18 cellular contexts compared by ENCODE assay signal in genomic region chr12:102757874-102758244, GRCh38.
"Had no signal": no experiment of that assay in that cellular context is flagged by ENCODE, and none has a peak within 500 bp of the region (broad histone marks: within the 10 kb centered on the region; RNA-seq: fewer than 3 reads in every experiment).

No MANE protein-coding gene starts in this region.

- DNase-seq: activated CD4-positive, alpha-beta memory T cell treated with anti-CD3 and anti-CD28 coated beads, Interleukin-2, amount 10 ng/mL, durations not matched to agents 7 days and 5 days; activated T-cell treated with anti-CD3 and anti-CD28 coated beads, Interleukin-2, amount 50 U/mL, for 24 hours; amniotic stem cell; cerebellar nuclear complex; effector CD8-positive, alpha-beta T cell; mucosa of descending colon; naive thymus-derived CD4-positive, alpha-beta T cell; retina; small intestine; stimulated activated CD4-positive, alpha-beta T cell treated with anti-CD3 and anti-CD28 coated beads, Interleukin-4, amount 100 ng/mL, for 24 hours; stimulated activated CD8-positive, alpha-beta memory T cell treated with anti-CD3 and anti-CD28 coated beads, Interleukin-4, amount 100 ng/mL, for 48 hours; stimulated activated naive CD8-positive, alpha-beta T cell treated with anti-CD3 and anti-CD28 coated beads, Interleukin-15, amount 100 ng/mL, for 72 hours; transverse colon; WERI-Rb-1 had no signal

- H3K36me3 Mint-ChIP-seq: activated naive CD4-positive, alpha-beta T cell treated with anti-CD3 and anti-CD28 coated beads, Interleukin-2, amount 50 U/mL, for 24 hours; naive thymus-derived CD4-positive, alpha-beta T cell had no signal

- H3K9me3 Mint-ChIP-seq: activated CD4-positive, alpha-beta memory T cell treated with anti-CD3 and anti-CD28 coated beads, Interleukin-2, amount 10 ng/mL, durations not matched to agents 7 days and 5 days; activated naive CD4-positive, alpha-beta T cell treated with anti-CD3 and anti-CD28 coated beads, Interleukin-2, amount 50 U/mL, for 24 hours; activated T-cell treated with anti-CD3 and anti-CD28 coated beads, Interleukin-2, amount 50 U/mL, for 24 hours; stimulated activated naive CD8-positive, alpha-beta T cell treated with anti-CD3 and anti-CD28 coated beads, Interleukin-15, amount 100 ng/mL, for 72 hours had no signal

- H3K4me1 Mint-ChIP-seq: activated CD4-positive, alpha-beta memory T cell treated with anti-CD3 and anti-CD28 coated beads, Interleukin-2, amount 10 ng/mL, durations not matched to agents 7 days and 5 days; activated naive CD4-positive, alpha-beta T cell treated with anti-CD3 and anti-CD28 coated beads, Interleukin-2, amount 50 U/mL, for 24 hours; naive thymus-derived CD4-positive, alpha-beta T cell; stimulated activated naive CD8-positive, alpha-beta T cell treated with anti-CD3 and anti-CD28 coated beads, Interleukin-15, amount 100 ng/mL, for 72 hours had no signal

- H3K27me3 Mint-ChIP-seq: activated CD4-positive, alpha-beta memory T cell treated with anti-CD3 and anti-CD28 coated beads, Interleukin-2, amount 10 ng/mL, durations not matched to agents 7 days and 5 days; activated naive CD4-positive, alpha-beta T cell treated with anti-CD3 and anti-CD28 coated beads, Interleukin-2, amount 50 U/mL, for 24 hours had no signal

- H3K4me1 ChIP-seq: body of pancreas, transverse colon had no signal

- H3K4me3 ChIP-seq: body of pancreas, mucosa of descending colon, transverse colon had no signal

- H3K9me3 ChIP-seq: body of pancreas, mucosa of descending colon, neutrophil, transverse colon had no signal

- H3K27me3 ChIP-seq: body of pancreas, neutrophil, transverse colon had no signal

- H3K4me3 Mint-ChIP-seq: activated CD4-positive, alpha-beta memory T cell treated with anti-CD3 and anti-CD28 coated beads, Interleukin-2, amount 10 ng/mL, durations not matched to agents 7 days and 5 days; activated naive CD4-positive, alpha-beta T cell treated with anti-CD3 and anti-CD28 coated beads, Interleukin-2, amount 50 U/mL, for 24 hours; activated T-cell treated with anti-CD3 and anti-CD28 coated beads, Interleukin-2, amount 50 U/mL, for 24 hours; naive thymus-derived CD4-positive, alpha-beta T cell; stimulated activated naive CD8-positive, alpha-beta T cell treated with anti-CD3 and anti-CD28 coated beads, Interleukin-15, amount 100 ng/mL, for 72 hours had no signal

- H3K27ac Mint-ChIP-seq: activated CD4-positive, alpha-beta memory T cell treated with anti-CD3 and anti-CD28 coated beads, Interleukin-2, amount 10 ng/mL, durations not matched to agents 7 days and 5 days; activated naive CD4-positive, alpha-beta T cell treated with anti-CD3 and anti-CD28 coated beads, Interleukin-2, amount 50 U/mL, for 24 hours; activated T-cell treated with anti-CD3 and anti-CD28 coated beads, Interleukin-2, amount 50 U/mL, for 24 hours; stimulated activated naive CD8-positive, alpha-beta T cell treated with anti-CD3 and anti-CD28 coated beads, Interleukin-15, amount 100 ng/mL, for 72 hours had no signal

- H3K36me3 ChIP-seq: neutrophil, transverse colon, WERI-Rb-1 had no signal

- ATAC-seq: body of pancreas; left lobe of liver; mucosa of descending colon; naive thymus-derived CD4-positive, alpha-beta T cell; stimulated activated naive CD8-positive, alpha-beta T cell treated with anti-CD3 and anti-CD28 coated beads, Interleukin-15, amount 100 ng/mL, for 72 hours had no signal

- H3K27ac ChIP-seq: body of pancreas, neutrophil, transverse colon, WERI-Rb-1 had no signal
